Comparison of ENCODE assay signal across 8 cellular contexts in genomic region chr7:128904381-128905197, GRCh38. TPM values are rescaled to one million over a fixed set of nuclear protein-coding genes. Genes with fewer than 3 reads are reported as not detected.
DNase-seq lines count a peak whose midpoint lies in the region; ATAC-seq, FAIRE-seq and TF ChIP-seq lines count a peak whose summit lies in the region.

No MANE protein-coding gene starts in this region.

- CTCF ChIA-PET in activated CD8-positive, alpha-beta memory T cell treated with anti-CD3 and anti-CD28 coated beads, Interleukin-2, amount 10 ng/mL, durations not matched to agents 7 days and 5 days (lab: Charles Lee) = interaction anchor here (1.2 to 4.2 kb wide), 3 partner anchors 10 to 187 kb away, joined by 4 to 23 read pairs (median 7); no protein-coding TSS in a partner anchor

- H3K9me3 ChIP-seq in breast epithelium (peaks cover 2 to 3% of the 10 kb centered on the region in 2 donors), keratinocyte (ENCODE audit: control insufficient read depth, low read depth, low read length) (no peaks in the 10 kb centered on the region), tibial artery (no peaks in the 10 kb centered on the region)

- dilution Hi-C loops in keratinocyte (cut with MboI; ENCODE audit: extremely low pct_ligation_motif_present, low sequenced_read_pairs) = no loop called here

- no peak overlapping the region for H3K4me3 Mint-ChIP-seq in activated CD8-positive, alpha-beta memory T cell treated with anti-CD3 and anti-CD28 coated beads, Interleukin-2, amount 10 ng/mL, durations not matched to agents 7 days and 5 days

- H3K9me1 ChIP-seq in keratinocyte (ENCODE audit: control insufficient read depth, extremely low read depth, insufficient read depth, low read length) = no peaks in the 10 kb centered on the region

- H3K27me3 Mint-ChIP-seq in activated CD8-positive, alpha-beta memory T cell treated with anti-CD3 and anti-CD28 coated beads, Interleukin-2, amount 10 ng/mL, durations not matched to agents 7 days and 5 days = peaks cover 40% of the 10 kb centered on the region

- peak; percentile 5 for FAIRE-seq in keratinocyte (lab: Jason Lieb, UNC)

- H3K4me3 ChIP-seq in breast epithelium (no peak overlapping the region), keratinocyte (ENCODE audit: control insufficient read depth in 2 of 3, extremely low read depth in 1 of 3, insufficient read depth in 2 of 3, low read depth in 1 of 3, low read length in 3 of 3) (no peak overlapping the region), tibial artery (no peak overlapping the region)

- no peak overlapping the region for H3K9ac ChIP-seq in keratinocyte (ENCODE audit: control insufficient read depth, extremely low read depth, insufficient read depth, low read length)

- no peaks in the 10 kb centered on the region for H4K20me1 ChIP-seq in keratinocyte (ENCODE audit: control insufficient read depth, extremely low read depth, insufficient read depth, low read length)

- H3K36me3 ChIP-seq in breast epithelium = no peaks in the 10 kb centered on the region
- no peaks in the 10 kb centered on the region for H3K36me3 ChIP-seq in keratinocyte (ENCODE audit: control insufficient read depth in 2 of 2, extremely low read depth in 1 of 2, insufficient read depth in 2 of 2, low read length in 2 of 2)
- H3K36me3 ChIP-seq in tibial artery = no peaks in the 10 kb centered on the region

- peaks cover 0 to 8% of the 10 kb centered on the region in 2 donors for H3K27me3 ChIP-seq in breast epithelium
- H3K27me3 ChIP-seq in keratinocyte (ENCODE audit: control insufficient read depth, extremely low read depth, insufficient read depth, low read length) = peaks cover 13% of the 10 kb centered on the region
- H3K27me3 ChIP-seq in tibial artery = peaks cover 0 to 42% of the 10 kb centered on the region in 2 donors

- H3K27ac ChIP-seq in breast epithelium = no peak overlapping the region
- no peak overlapping the region for H3K27ac ChIP-seq in keratinocyte (ENCODE audit: control insufficient read depth, insufficient read depth, low read length)
- no peak overlapping the region for H3K27ac ChIP-seq in tibial artery

- peaks cover 4% of the 10 kb centered on the region for H3K9me3 Mint-ChIP-seq in activated CD8-positive, alpha-beta memory T cell treated with anti-CD3 and anti-CD28 coated beads, Interleukin-2, amount 10 ng/mL, durations not matched to agents 7 days and 5 days (ENCODE audit: low read depth)

- intact Hi-C loops in breast epithelium (cut with DNase I; ENCODE audit: low total_unique reads) = no loop called here
- intact Hi-C loops in tibial artery (cut with DNase I; ENCODE audit: low total_unique reads) = loop anchor here (10.0 kb wide), 1 partner anchor 190 kb away; no protein-coding TSS in a partner anchor

- no peaks in the 10 kb centered on the region for H3K4me1 Mint-ChIP-seq in activated CD8-positive, alpha-beta memory T cell treated with anti-CD3 and anti-CD28 coated beads, Interleukin-2, amount 10 ng/mL, durations not matched to agents 7 days and 5 days

- no peak overlapping the region for H2AFZ ChIP-seq in keratinocyte (ENCODE audit: control insufficient read depth, low read length)

- H3K4me2 ChIP-seq in keratinocyte (ENCODE audit: control insufficient read depth, extremely low read depth, insufficient read depth, low read depth, low read length) = no peak overlapping the region

- H3K4me1 ChIP-seq in breast epithelium (no peaks in the 10 kb centered on the region), keratinocyte (ENCODE audit: control insufficient read depth, extremely low read depth, insufficient read depth, low read length) (peaks cover 5% of the 10 kb centered on the region), tibial artery (peaks cover 0 to 7% (median under 1%) of the 10 kb centered on the region in 4 donors)

- no peaks in the 10 kb centered on the region for H3K79me2 ChIP-seq in keratinocyte (ENCODE audit: control insufficient read depth, insufficient read depth, low read length)

- ATAC-seq in activated CD8-positive, alpha-beta memory T cell treated with anti-CD3 and anti-CD28 coated beads, Interleukin-2, amount 10 ng/mL, durations not matched to agents 7 days and 5 days = peak; percentile 75
- peak; percentile 52 for ATAC-seq in HG02642 (IDR thresholded peaks at IDR 0.05; ENCODE audit: poor library complexity, unreplicated experiment)

- DNase-seq in activated CD8-positive, alpha-beta memory T cell treated with anti-CD3 and anti-CD28 coated beads, Interleukin-2, amount 10 ng/mL, durations not matched to agents 7 days and 5 days = no peak
- DNase-seq in activated CD8-positive, alpha-beta memory T cell treated with anti-CD3 and anti-CD28 coated beads for 24 hours = no peak
- DNase-seq in NCI-H82 (lab: John Stamatoyannopoulos, UW) (peak; percentile 78), breast epithelium (ENCODE audit: low spot score in 2 of 2) (peak in 1 of 2 donors; percentile 30), keratinocyte (ENCODE audit: low read depth, low spot score) (no peak), tibial artery (peak; percentile 10 to 52), activated gamma-delta T cell treated with Interleukin-2 at 50 U/mL for 16 hours (no peak)

- H3K27ac Mint-ChIP-seq in activated CD8-positive, alpha-beta memory T cell treated with anti-CD3 and anti-CD28 coated beads, Interleukin-2, amount 10 ng/mL, durations not matched to agents 7 days and 5 days = no peak overlapping the region

- no peak for TF ChIP-seq POLR2A in breast epithelium (IDR thresholded peaks at IDR 0.05)

- no peaks in the 10 kb centered on the region for H3K36me3 Mint-ChIP-seq in activated CD8-positive, alpha-beta memory T cell treated with anti-CD3 and anti-CD28 coated beads, Interleukin-2, amount 10 ng/mL, durations not matched to agents 7 days and 5 days

- TF ChIP-seq CTCF in breast epithelium (IDR thresholded peaks at IDR 0.05) (peak; percentile 18 to 49 (median 44)), keratinocyte (optimal IDR thresholded peaks at IDR 0.05 in 1 of 3, IDR thresholded peaks at IDR 0.05 in 1 of 3, conservative IDR thresholded peaks at IDR 0.05 in 1 of 3; ENCODE audit: extremely low read depth in 1 of 3, insufficient read depth in 2 of 3, low read length in 3 of 3) (peak; percentile 68 to 69 (median 69)), tibial artery (IDR thresholded peaks at IDR 0.05) (peak; percentile 40 to 48)

RNA-seq across cellular contexts. Expression of gene KCP, which starts 5.9 kb away (rescaled TPM):
- total RNA-seq in activated CD8-positive, alpha-beta memory T cell treated with anti-CD3 and anti-CD28 coated beads, Interleukin-2, amount 10 ng/mL, durations not matched to agents 7 days and 5 days = under 1 TPM; 0.20 to 0.52 TPM
- total RNA-seq in breast epithelium = 1 to 10 TPM in 1 of 3 donors, under 1 TPM in 2; 0.33 to 2.2 (median 0.88) TPM
- 0.03 to 0.17 TPM in 2 of 3 replicates, not detected in the other for polyA plus RNA-seq in keratinocyte
- not detected for polyA plus RNA-seq in keratinocyte (2011; ENCODE audit: low read depth)
- 0.04 and 0.08 TPM in 2 replicates for polyA plus RNA-seq in keratinocyte (2011; cell fraction: cytosol; rRNA removed)
- 0.25 and 0.28 TPM in 2 replicates for polyA plus RNA-seq in keratinocyte (2011; cell fraction: nucleus; rRNA removed)
- 0.14 and 0.17 TPM in 2 replicates for polyA plus RNA-seq in keratinocyte (2012; ENCODE audit: low replicate concordance)
- polyA minus RNA-seq in keratinocyte = 0.13 TPM in 1 of 3 replicates, not detected in the others
- polyA minus RNA-seq in keratinocyte (2011; cell fraction: cytosol; rRNA and poly(A)+ RNA removed) = not detected
- polyA minus RNA-seq in keratinocyte (2011; cell fraction: nucleus; rRNA and poly(A)+ RNA removed) = not detected in 2 replicates

RNA-seq across cellular contexts. Expression of gene IRF5, which starts 33.1 kb away (rescaled TPM):
- total RNA-seq in activated CD8-positive, alpha-beta memory T cell treated with anti-CD3 and anti-CD28 coated beads, Interleukin-2, amount 10 ng/mL, durations not matched to agents 7 days and 5 days = 10 to 100 TPM; 16.5 to 17.7 TPM
- 10 to 100 TPM in 2 of 3 donors, 1 to 10 TPM in 1; 4.6 to 19.4 (median 11.1) TPM for total RNA-seq in breast epithelium
- polyA plus RNA-seq in keratinocyte = 0.78 to 1.5 TPM (median 0.88 TPM) in 3 replicates
- polyA plus RNA-seq in keratinocyte (2011; ENCODE audit: low read depth) = 0.61 TPM
- 0.71 and 1.0 TPM in 2 replicates for polyA plus RNA-seq in keratinocyte (2011; cell fraction: cytosol; rRNA removed)
- polyA plus RNA-seq in keratinocyte (2011; cell fraction: nucleus; rRNA removed) = 4.2 and 4.8 TPM in 2 replicates
- 0.55 and 4.5 TPM in 2 replicates for polyA plus RNA-seq in keratinocyte (2012; ENCODE audit: low replicate concordance)
- 0.64 to 2.4 TPM (median 2.1 TPM) in 3 replicates for polyA minus RNA-seq in keratinocyte
- 2.1 TPM for polyA minus RNA-seq in keratinocyte (2011; cell fraction: cytosol; rRNA and poly(A)+ RNA removed)
- 1.2 and 1.6 TPM in 2 replicates for polyA minus RNA-seq in keratinocyte (2011; cell fraction: nucleus; rRNA and poly(A)+ RNA removed)

RNA-seq across cellular contexts. Expression of gene ATP6V1F, which starts 41.9 kb away (rescaled TPM):
- 100 to 1,000 TPM; 127 to 158 TPM for total RNA-seq in activated CD8-positive, alpha-beta memory T cell treated with anti-CD3 and anti-CD28 coated beads, Interleukin-2, amount 10 ng/mL, durations not matched to agents 7 days and 5 days
- total RNA-seq in breast epithelium = 100 to 1,000 TPM; 117 to 174 (median 127) TPM
- 263 to 429 TPM (median 268 TPM) in 3 replicates for polyA plus RNA-seq in keratinocyte
- 107 TPM for polyA plus RNA-seq in keratinocyte (2011; ENCODE audit: low read depth)
- polyA plus RNA-seq in keratinocyte (2011; cell fraction: cytosol; rRNA removed) = 342 and 421 TPM in 2 replicates
- polyA plus RNA-seq in keratinocyte (2011; cell fraction: nucleus; rRNA removed) = 115 and 151 TPM in 2 replicates
- 283 and 576 TPM in 2 replicates for polyA plus RNA-seq in keratinocyte (2012; ENCODE audit: low replicate concordance)
- polyA minus RNA-seq in keratinocyte = 59.0 to 128 TPM (median 113 TPM) in 3 replicates
- polyA minus RNA-seq in keratinocyte (2011; cell fraction: cytosol; rRNA and poly(A)+ RNA removed) = 125 TPM
- polyA minus RNA-seq in keratinocyte (2011; cell fraction: nucleus; rRNA and poly(A)+ RNA removed) = 20.6 and 23.4 TPM in 2 replicates

Comparison
In these comparisons a context has a peak if more than half of its experiments do, and no peak if none do; other contexts are left out.
1. DNase-seq: peak in NCI-H82 (single experiment) and tibial artery (2 of 2); none in activated CD8-positive, alpha-beta memory T cell treated with anti-CD3 and anti-CD28 coated beads, Interleukin-2, amount 10 ng/mL, durations not matched to agents 7 days and 5 days (single experiment), activated CD8-positive, alpha-beta memory T cell treated with anti-CD3 and anti-CD28 coated beads for 24 hours (single experiment), keratinocyte (single experiment) and activated gamma-delta T cell treated with Interleukin-2 at 50 U/mL for 16 hours (single experiment).
2. Peak in every context shown above with its lines, with median percentiles within 50 percentile points of each other: CTCF ChIP-seq.